In the genomic region with DNA sequence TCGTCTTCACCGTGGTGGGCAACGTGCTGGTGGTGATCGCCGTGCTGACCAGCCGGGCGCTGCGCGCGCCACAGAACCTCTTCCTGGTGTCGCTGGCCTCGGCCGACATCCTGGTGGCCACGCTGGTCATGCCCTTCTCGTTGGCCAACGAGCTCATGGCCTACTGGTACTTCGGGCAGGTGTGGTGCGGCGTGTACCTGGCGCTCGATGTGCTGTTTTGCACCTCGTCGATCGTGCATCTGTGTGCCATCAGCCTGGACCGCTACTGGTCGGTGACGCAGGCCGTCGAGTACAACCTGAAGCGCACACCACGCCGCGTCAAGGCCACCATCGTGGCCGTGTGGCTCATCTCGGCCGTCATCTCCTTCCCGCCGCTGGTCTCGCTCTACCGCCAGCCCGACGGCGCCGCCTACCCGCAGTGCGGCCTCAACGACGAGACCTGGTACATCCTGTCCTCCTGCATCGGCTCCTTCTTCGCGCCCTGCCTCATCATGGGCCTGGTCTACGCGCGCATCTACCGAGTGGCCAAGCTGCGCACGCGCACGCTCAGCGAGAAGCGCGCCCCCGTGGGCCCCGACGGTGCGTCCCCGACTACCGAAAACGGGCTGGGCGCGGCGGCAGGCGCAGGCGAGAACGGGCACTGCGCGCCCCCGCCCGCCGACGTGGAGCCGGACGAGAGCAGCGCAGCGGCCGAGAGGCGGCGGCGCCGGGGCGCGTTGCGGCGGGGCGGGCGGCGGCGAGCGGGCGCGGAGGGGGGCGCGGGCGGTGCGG, we compare ENCODE assay signal across 9 cellular contexts. TPM values are rescaled to one million over a fixed set of nuclear protein-coding genes. Genes with fewer than 3 reads are reported as not detected.
A peak's percentile ranks its signal among the peaks of the same experiment; 100 is the strongest.
DNase-seq lines count a peak whose midpoint lies in the region; ATAC-seq and TF ChIP-seq lines count a peak whose summit lies in the region.
"Had no signal": no experiment of that assay in that cellular context is flagged by ENCODE, and none has a peak within 500 bp of the region (broad histone marks: within the 10 kb centered on the region; RNA-seq: fewer than 3 reads in every experiment).

No MANE protein-coding gene starts in this region.

- H3K27ac Mint-ChIP-seq in natural killer cell treated with Interleukin-12 subunit alpha and Interleukin-12 subunit beta and Interleukin-15 and Interleukin-18, amount 100 ng/mL, for 72 hours, result no peak overlapping the region

- H3K4me1 ChIP-seq in HEK293 (ENCODE audit: control insufficient read depth, insufficient read depth, low read length), result no peaks in the 10 kb centered on the region
- H3K4me1 ChIP-seq: SJSA1 had no signal

- no peak for ATAC-seq in natural killer cell treated with Interleukin-12 subunit alpha and Interleukin-12 subunit beta and Interleukin-15 and Interleukin-18, amount 100 ng/mL, for 72 hours
- no peak for ATAC-seq in GM21515 (IDR thresholded peaks at IDR 0.05; ENCODE audit: unreplicated experiment)
- no peak for ATAC-seq in GM19463 (IDR thresholded peaks at IDR 0.05; ENCODE audit: unreplicated experiment)
- no peak for ATAC-seq in HG03175 (IDR thresholded peaks at IDR 0.05; ENCODE audit: unreplicated experiment)

- H3K4me3 ChIP-seq in AG10803 (ENCODE audit: low read length), result peak overlapping the region; percentile 7
- no peak overlapping the region for H3K4me3 ChIP-seq in HEK293 (ENCODE audit: low read depth, low read length)
- H3K4me3 ChIP-seq in coronary artery, result peak overlapping the region; percentile 73
- H3K4me3 ChIP-seq: SJSA1 had no signal

- H3K36me3 Mint-ChIP-seq in natural killer cell treated with Interleukin-12 subunit alpha and Interleukin-12 subunit beta and Interleukin-15 and Interleukin-18, amount 100 ng/mL, for 72 hours, result no peaks in the 10 kb centered on the region

- peak overlapping the region; percentile 27 for H3K4me3 Mint-ChIP-seq in natural killer cell treated with Interleukin-12 subunit alpha and Interleukin-12 subunit beta and Interleukin-15 and Interleukin-18, amount 100 ng/mL, for 72 hours

- CTCF ChIA-PET in HEK293 (lab: Yijun Ruan, JAX), result interaction anchor here (0.8 to 2.5 kb wide), 3 partner anchors 12 to 114 kb away, joined by 5 to 10 read pairs (median 9); no protein-coding TSS in a partner anchor

- TF ChIP-seq CTCF in AG10803 (conservative IDR thresholded peaks at IDR 0.05; ENCODE audit: low read length) (no peak), HEK293 (tag by site-specific recombination; IDR thresholded peaks at IDR 0.05) (no peak), coronary artery (IDR thresholded peaks at IDR 0.05) (no peak)

- H3K4me1 Mint-ChIP-seq in natural killer cell treated with Interleukin-12 subunit alpha and Interleukin-12 subunit beta and Interleukin-15 and Interleukin-18, amount 100 ng/mL, for 72 hours (ENCODE audit: low read depth in 2 of 2), result peaks cover 0 to 7% of the 10 kb centered on the region in 2 donors

- no peak for DNase-seq in AG10803 (ENCODE audit: low read depth)
- no peak for DNase-seq in coronary artery (ENCODE audit: low spot score)
- no peak for DNase-seq in natural killer cell treated with Interleukin-12 subunit alpha and Interleukin-12 subunit beta and Interleukin-15 and Interleukin-18, amount 100 ng/mL, for 72 hours (ENCODE audit: low spot score)
- DNase-seq in central memory CD4-positive, alpha-beta T cell, result no peak

- H3K27ac ChIP-seq in HEK293 (ENCODE audit: extremely low read depth, low read depth, low read length) (peak overlapping the region; percentile 53; the same call in 1 of the 2 replicates), coronary artery (peak overlapping the region; percentile 57 to 92)
- H3K27ac ChIP-seq: SJSA1 had no signal

- peaks cover 7 to 13% of the 10 kb centered on the region in 2 donors for H3K27me3 Mint-ChIP-seq in natural killer cell treated with Interleukin-12 subunit alpha and Interleukin-12 subunit beta and Interleukin-15 and Interleukin-18, amount 100 ng/mL, for 72 hours

- H3K36me3 ChIP-seq in HEK293 (ENCODE audit: control insufficient read depth in 2 of 2, insufficient read depth in 1 of 2, low read length in 2 of 2), result no peaks in the 10 kb centered on the region
- H3K36me3 ChIP-seq: SJSA1 had no signal

- POLR2A ChIA-PET in HEK293 (lab: Yijun Ruan, JAX), result interaction anchor here (1.2 kb wide), 1 partner anchor 13 kb away, joined by 4 read pairs; no protein-coding TSS in a partner anchor

- H3K9me3 ChIP-seq in HEK293 (ENCODE audit: control insufficient read depth, insufficient read depth, low read depth, low read length), result no peaks in the 10 kb centered on the region

- H3K9me3 Mint-ChIP-seq in natural killer cell treated with Interleukin-12 subunit alpha and Interleukin-12 subunit beta and Interleukin-15 and Interleukin-18, amount 100 ng/mL, for 72 hours, result no peaks in the 10 kb centered on the region

TF ChIP-seq in HEK293, 187 proteins besides CTCF, POLR2A, EP300 and RAD21:
- no peak for TF ChIP-seq ZEB2 (tag by site-specific recombination; IDR thresholded peaks at IDR 0.05)
- no peak for TF ChIP-seq ZNF292 (tag by site-specific recombination; IDR thresholded peaks at IDR 0.05; ENCODE audit: borderline replicate concordance, low read depth)
- TF ChIP-seq, protein P1, sequence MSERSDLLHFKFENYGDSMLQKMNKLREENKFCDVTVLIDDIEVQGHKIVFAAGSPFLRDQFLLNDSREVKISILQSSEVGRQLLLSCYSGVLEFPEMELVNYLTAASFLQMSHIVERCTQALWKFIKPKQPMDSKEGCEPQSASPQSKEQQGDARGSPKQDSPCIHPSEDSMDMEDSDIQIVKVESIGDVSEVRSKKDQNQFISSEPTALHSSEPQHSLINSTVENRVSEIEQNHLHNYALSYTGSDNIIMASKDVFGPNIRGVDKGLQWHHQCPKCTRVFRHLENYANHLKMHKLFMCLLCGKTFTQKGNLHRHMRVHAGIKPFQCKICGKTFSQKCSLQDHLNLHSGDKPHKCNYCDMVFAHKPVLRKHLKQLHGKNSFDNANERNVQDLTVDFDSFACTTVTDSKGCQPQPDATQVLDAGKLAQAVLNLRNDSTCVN (tag by site-specific recombination; optimal IDR thresholded peaks at IDR 0.05), result peak; percentile 29
- TF ChIP-seq, protein P2, sequence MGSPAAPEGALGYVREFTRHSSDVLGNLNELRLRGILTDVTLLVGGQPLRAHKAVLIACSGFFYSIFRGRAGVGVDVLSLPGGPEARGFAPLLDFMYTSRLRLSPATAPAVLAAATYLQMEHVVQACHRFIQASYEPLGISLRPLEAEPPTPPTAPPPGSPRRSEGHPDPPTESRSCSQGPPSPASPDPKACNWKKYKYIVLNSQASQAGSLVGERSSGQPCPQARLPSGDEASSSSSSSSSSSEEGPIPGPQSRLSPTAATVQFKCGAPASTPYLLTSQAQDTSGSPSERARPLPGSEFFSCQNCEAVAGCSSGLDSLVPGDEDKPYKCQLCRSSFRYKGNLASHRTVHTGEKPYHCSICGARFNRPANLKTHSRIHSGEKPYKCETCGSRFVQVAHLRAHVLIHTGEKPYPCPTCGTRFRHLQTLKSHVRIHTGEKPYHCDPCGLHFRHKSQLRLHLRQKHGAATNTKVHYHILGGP (tag by site-specific recombination; IDR thresholded peaks at IDR 0.05), result no peak
- TF ChIP-seq SCRT2 (tag by site-specific recombination; IDR thresholded peaks at IDR 0.05), result no peak
- TF ChIP-seq ZNF664 (tag by site-specific recombination; IDR thresholded peaks at IDR 0.05), result no peak
- TF ChIP-seq HOXC10 (CRISPR knock-in tag; IDR thresholded peaks at IDR 0.05), result no peak
- TF ChIP-seq TCF7L2 (IDR thresholded peaks at IDR 0.05; ENCODE audit: borderline replicate concordance, low read depth, low read length), result no peak
- TF ChIP-seq, protein P3, sequence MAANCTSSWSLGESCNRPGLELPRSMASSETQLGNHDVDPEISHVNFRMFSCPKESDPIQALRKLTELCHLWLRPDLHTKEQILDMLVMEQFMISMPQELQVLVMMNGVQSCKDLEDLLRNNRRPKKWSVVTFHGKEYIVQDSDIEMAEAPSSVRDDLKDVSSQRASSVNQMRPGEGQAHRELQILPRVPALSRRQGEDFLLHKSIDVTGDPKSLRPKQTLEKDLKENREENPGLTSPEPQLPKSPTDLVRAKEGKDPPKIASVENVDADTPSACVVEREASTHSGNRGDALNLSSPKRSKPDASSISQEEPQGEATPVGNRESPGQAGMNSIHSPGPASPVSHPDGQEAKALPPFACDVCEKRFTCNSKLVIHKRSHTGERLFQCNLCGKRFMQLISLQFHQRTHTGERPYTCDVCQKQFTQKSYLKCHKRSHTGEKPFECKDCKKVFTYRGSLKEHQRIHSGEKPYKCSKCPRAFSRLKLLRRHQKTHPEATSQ (tag by site-specific recombination; IDR thresholded peaks at IDR 0.05), result no peak

RNA-seq across cellular contexts. Expression of a gene that starts 0.8 kb away (rescaled TPM):
- not detected for total RNA-seq in natural killer cell treated with Interleukin-12 subunit alpha and Interleukin-12 subunit beta and Interleukin-15 and Interleukin-18, amount 100 ng/mL, for 72 hours
- total RNA-seq: SJSA1 had no signal
